ENCODE assay signal across 17 cellular contexts in the genomic region with DNA sequence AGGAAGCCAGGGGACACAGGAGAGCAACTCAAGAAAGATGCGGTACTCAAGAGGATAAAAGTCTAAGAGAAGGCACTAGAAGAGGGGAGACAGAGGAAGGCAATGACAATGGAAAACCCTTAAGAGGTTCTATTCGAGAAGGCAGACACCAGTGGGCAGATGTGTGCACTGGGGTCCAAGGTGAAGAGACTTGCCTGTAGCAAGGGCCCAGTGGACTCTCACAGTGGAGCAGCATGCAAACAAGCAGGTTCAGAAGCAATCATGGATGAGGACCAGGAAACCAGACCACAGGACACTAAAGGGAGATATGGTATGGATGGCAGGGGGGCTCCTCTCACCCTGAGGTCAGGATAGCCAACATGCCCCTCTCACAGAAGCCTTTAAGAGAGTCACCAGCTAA. TPM values are rescaled to one million over a fixed set of nuclear protein-coding genes. Genes with fewer than 3 reads are reported as not detected.
DNase-seq lines count a peak whose midpoint lies in the region; ATAC-seq and TF ChIP-seq lines count a peak whose summit lies in the region.
"Had no signal": no experiment of that assay in that cellular context is flagged by ENCODE, and none has a peak within 500 bp of the region (broad histone marks: within the 10 kb centered on the region; RNA-seq: fewer than 3 reads in every experiment).

No MANE protein-coding gene starts in this region.

- no peak for ATAC-seq in naive B cell (ENCODE audit: low read depth in 2 of 2)
- ATAC-seq in activated CD8-positive, alpha-beta memory T cell treated with anti-CD3 and anti-CD28 coated beads, Interleukin-2, amount 10 ng/mL, durations not matched to agents 7 days and 5 days, result no peak

- no peaks in the 10 kb centered on the region for H3K4me1 Mint-ChIP-seq in T-helper 2 cell treated with Interferon-gamma antibody and Interleukin-4, amounts not matched to agents 5 μg/mL and 100 μg/mL, for 36 hours (ENCODE audit: low read depth)
- H3K4me1 Mint-ChIP-seq in chondrocyte (ENCODE audit: low read depth), result peaks cover 28% of the 10 kb centered on the region
- H3K4me1 Mint-ChIP-seq in naive B cell, result peaks cover 5 to 7% (median 5%) of the 10 kb centered on the region in 3 donors
- peaks cover 4% of the 10 kb centered on the region for H3K4me1 Mint-ChIP-seq in activated CD8-positive, alpha-beta memory T cell treated with anti-CD3 and anti-CD28 coated beads, Interleukin-2, amount 10 ng/mL, durations not matched to agents 7 days and 5 days

- no peaks in the 10 kb centered on the region for H3K9me3 Mint-ChIP-seq in T-helper 2 cell treated with Interferon-gamma antibody and Interleukin-4, amounts not matched to agents 5 μg/mL and 100 μg/mL, for 36 hours
- H3K9me3 Mint-ChIP-seq in chondrocyte (ENCODE audit: low read depth) (no peaks in the 10 kb centered on the region), naive B cell (no peaks in the 10 kb centered on the region)
- no peaks in the 10 kb centered on the region for H3K9me3 Mint-ChIP-seq in activated CD8-positive, alpha-beta memory T cell treated with anti-CD3 and anti-CD28 coated beads, Interleukin-2, amount 10 ng/mL, durations not matched to agents 7 days and 5 days (ENCODE audit: low read depth)
- H3K9me3 Mint-ChIP-seq: activated naive CD4-positive, alpha-beta T cell treated with anti-CD3 and anti-CD28 coated beads for 36 hours had no signal

- TF ChIP-seq CTCF in chondrocyte (IDR thresholded peaks at IDR 0.05), result no peak

- peak overlapping the region; percentile 14 for H3K4me3 Mint-ChIP-seq in T-helper 2 cell treated with Interferon-gamma antibody and Interleukin-4, amounts not matched to agents 5 μg/mL and 100 μg/mL, for 36 hours
- H3K4me3 Mint-ChIP-seq in chondrocyte (ENCODE audit: unreplicated experiment) (peak overlapping the region; percentile 32), naive B cell (peak overlapping the region in 7 of 8 donors; percentile 15 to 88 (median 76))
- H3K4me3 Mint-ChIP-seq in activated CD8-positive, alpha-beta memory T cell treated with anti-CD3 and anti-CD28 coated beads, Interleukin-2, amount 10 ng/mL, durations not matched to agents 7 days and 5 days, result no peak overlapping the region
- H3K4me3 Mint-ChIP-seq: activated naive CD4-positive, alpha-beta T cell treated with anti-CD3 and anti-CD28 coated beads for 36 hours had no signal

- H3K27ac Mint-ChIP-seq in T-helper 2 cell treated with Interferon-gamma antibody and Interleukin-4, amounts not matched to agents 5 μg/mL and 100 μg/mL, for 36 hours, result no peak overlapping the region
- H3K27ac Mint-ChIP-seq in chondrocyte (ENCODE audit: unreplicated experiment) (no peak overlapping the region), naive B cell (no peak overlapping the region)
- H3K27ac Mint-ChIP-seq in activated CD8-positive, alpha-beta memory T cell treated with anti-CD3 and anti-CD28 coated beads, Interleukin-2, amount 10 ng/mL, durations not matched to agents 7 days and 5 days, result no peak overlapping the region
- H3K27ac Mint-ChIP-seq: activated naive CD4-positive, alpha-beta T cell treated with anti-CD3 and anti-CD28 coated beads for 36 hours had no signal

- peaks cover 55% of the 10 kb centered on the region for H3K27me3 Mint-ChIP-seq in T-helper 2 cell treated with Interferon-gamma antibody and Interleukin-4, amounts not matched to agents 5 μg/mL and 100 μg/mL, for 36 hours (ENCODE audit: low read depth)
- H3K27me3 Mint-ChIP-seq in chondrocyte (ENCODE audit: low read depth) (peaks cover 25% of the 10 kb centered on the region), naive B cell (peaks cover 50 to 73% (median 71%) of the 10 kb centered on the region in 3 donors)
- H3K27me3 Mint-ChIP-seq in activated CD8-positive, alpha-beta memory T cell treated with anti-CD3 and anti-CD28 coated beads, Interleukin-2, amount 10 ng/mL, durations not matched to agents 7 days and 5 days, result peaks cover 58% of the 10 kb centered on the region

- no peak for DNase-seq in T-helper 2 cell treated with Interferon-gamma antibody and Interleukin-4, amounts not matched to agents 5 μg/mL and 100 μg/mL, for 36 hours (ENCODE audit: low spot score)
- no peak for DNase-seq in T-helper 2 cell
- no peak for DNase-seq in chondrocyte (ENCODE audit: low spot score)
- no peak for DNase-seq in naive B cell
- peak; percentile 73 for DNase-seq in superior temporal gyrus (ENCODE audit: extremely low spot score)
- DNase-seq in cerebellar cortex (ENCODE audit: low spot score), result no peak
- DNase-seq in activated CD8-positive, alpha-beta memory T cell treated with anti-CD3 and anti-CD28 coated beads, Interleukin-2, amount 10 ng/mL, durations not matched to agents 7 days and 5 days, result no peak
- no peak for DNase-seq in hippocampal formation (lab: John Stamatoyannopoulos, UW)
- DNase-seq: activated CD4-positive, alpha-beta T cell treated with anti-CD3 and anti-CD28 coated beads for 48 hours; activated naive CD4-positive, alpha-beta T cell treated with anti-CD3 and anti-CD28 coated beads for 36 hours; activated T-cell treated with anti-CD3 and anti-CD28 coated beads for 4 hours; central memory CD4-positive, alpha-beta T cell; DND-41; KG1; NCI-H1092 treated with DMSO at 0.1 percent for 48 hours had no signal

- H3K36me3 Mint-ChIP-seq in T-helper 2 cell treated with Interferon-gamma antibody and Interleukin-4, amounts not matched to agents 5 μg/mL and 100 μg/mL, for 36 hours (ENCODE audit: low read depth), result peaks cover 1% of the 10 kb centered on the region
- no peaks in the 10 kb centered on the region for H3K36me3 Mint-ChIP-seq in chondrocyte (ENCODE audit: low read depth)
- H3K36me3 Mint-ChIP-seq in naive B cell, result no peaks in the 10 kb centered on the region
- H3K36me3 Mint-ChIP-seq in activated CD8-positive, alpha-beta memory T cell treated with anti-CD3 and anti-CD28 coated beads, Interleukin-2, amount 10 ng/mL, durations not matched to agents 7 days and 5 days, result peaks cover 1% of the 10 kb centered on the region

- CTCF ChIA-PET in activated CD8-positive, alpha-beta memory T cell treated with anti-CD3 and anti-CD28 coated beads, Interleukin-2, amount 10 ng/mL, durations not matched to agents 7 days and 5 days (lab: Charles Lee), result interaction anchor here (0.9 to 1.7 kb wide), 2 partner anchors 43 to 114 kb away, joined by 4 to 8 read pairs; no protein-coding TSS in a partner anchor

RNA-seq across cellular contexts. Expression of a gene that starts 2.7 kb away (rescaled TPM):
- total RNA-seq in chondrocyte, result 8.0 to 28.6 TPM (median 10.5 TPM) in 3 replicates
- polyA plus RNA-seq in naive B cell (ENCODE audit: low read depth in 6 of 6), result under 1 TPM in 2 of 6 donors, not detected in 4; 0.04 to 0.09 TPM
- not detected for total RNA-seq in activated CD8-positive, alpha-beta memory T cell treated with anti-CD3 and anti-CD28 coated beads, Interleukin-2, amount 10 ng/mL, durations not matched to agents 7 days and 5 days
- total RNA-seq: endothelial cell of umbilical vein, glomerular endothelial cell had no signal
